ENCODE assay signal across 17 cellular contexts in the genomic region with DNA sequence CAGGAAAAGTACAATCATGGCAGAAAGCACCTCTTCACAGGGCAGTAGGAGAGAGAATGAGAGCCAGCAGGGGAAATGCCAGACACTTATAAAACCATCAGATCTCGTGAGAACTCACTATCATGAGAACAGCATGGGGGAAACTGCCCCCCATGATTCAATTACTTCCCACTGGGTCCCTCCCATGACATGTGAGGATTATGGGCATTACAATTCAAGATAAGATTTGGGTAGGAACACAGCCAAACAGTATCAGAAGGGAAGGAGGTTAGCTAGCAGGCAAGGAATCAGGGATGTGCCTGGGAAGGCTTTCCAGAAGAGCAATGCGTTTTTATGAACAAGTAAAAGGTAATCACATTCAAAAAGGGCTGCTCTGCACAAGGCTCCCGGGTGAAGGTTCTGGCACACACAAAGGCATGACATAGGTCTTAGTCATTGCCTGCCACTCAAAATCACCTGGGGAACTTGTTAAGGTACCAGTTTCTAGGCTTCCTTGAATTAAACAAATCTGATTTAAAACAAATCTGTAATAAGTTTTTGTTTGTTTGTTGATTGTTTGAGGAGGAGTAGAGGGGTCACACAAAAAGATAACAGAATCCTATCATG. TPM values are rescaled to one million over a fixed set of nuclear protein-coding genes. Genes with fewer than 3 reads are reported as not detected.
DNase-seq lines count a peak whose midpoint lies in the region; ATAC-seq and TF ChIP-seq lines count a peak whose summit lies in the region.
"Had no signal": no experiment of that assay in that cellular context is flagged by ENCODE, and none has a peak within 500 bp of the region (broad histone marks: within the 10 kb centered on the region; RNA-seq: fewer than 3 reads in every experiment).

No MANE protein-coding gene starts in this region.

- no peak overlapping the region for H3K27ac Mint-ChIP-seq in activated T-helper 1 cell treated with anti-CD3 and anti-CD28 coated beads, Interleukin-12 subunit alpha, Interleukin-12 subunit beta, Interleukin-2, Interleukin-4 antibody, amounts not matched to agents 30 ng/mL and 10 ng/mL and 1 ng/mL, durations not matched to agents 14 hours and 24 hours and 36 hours
- H3K27ac Mint-ChIP-seq: CD8-positive, alpha-beta T cell had no signal

- H3K36me3 Mint-ChIP-seq in activated T-helper 1 cell treated with anti-CD3 and anti-CD28 coated beads, Interleukin-12 subunit alpha, Interleukin-12 subunit beta, Interleukin-2, Interleukin-4 antibody, amounts not matched to agents 30 ng/mL and 10 ng/mL and 1 ng/mL, durations not matched to agents 14 hours and 24 hours and 36 hours (ENCODE audit: low read depth) = no peaks in the 10 kb centered on the region
- H3K36me3 Mint-ChIP-seq: CD8-positive, alpha-beta T cell had no signal

- no peaks in the 10 kb centered on the region for H3K9me3 Mint-ChIP-seq in activated T-helper 1 cell treated with anti-CD3 and anti-CD28 coated beads, Interleukin-12 subunit alpha, Interleukin-12 subunit beta, Interleukin-2, Interleukin-4 antibody, amounts not matched to agents 30 ng/mL and 10 ng/mL and 1 ng/mL, durations not matched to agents 14 hours and 24 hours and 36 hours
- H3K9me3 Mint-ChIP-seq: CD8-positive, alpha-beta T cell had no signal

- CTCF ChIA-PET in HEK293 (lab: Yijun Ruan, JAX) = interaction anchor here (1.0 to 2.4 kb wide), 2 partner anchors 13 to 51 kb away, joined by 3 to 11 read pairs; no protein-coding TSS in a partner anchor

- intact Hi-C loops in activated T-helper 1 cell treated with anti-CD3 and anti-CD28 coated beads, Interleukin-12 subunit alpha, Interleukin-12 subunit beta, Interleukin-2, Interleukin-4 antibody, amounts not matched to agents 30 ng/mL and 10 ng/mL and 1 ng/mL, durations not matched to agents 14 hours and 24 hours and 36 hours (cut with micrococcal nuclease) = no loop called here

- H3K27me3 Mint-ChIP-seq in activated T-helper 1 cell treated with anti-CD3 and anti-CD28 coated beads, Interleukin-12 subunit alpha, Interleukin-12 subunit beta, Interleukin-2, Interleukin-4 antibody, amounts not matched to agents 30 ng/mL and 10 ng/mL and 1 ng/mL, durations not matched to agents 14 hours and 24 hours and 36 hours (ENCODE audit: insufficient read depth) = no peaks in the 10 kb centered on the region

- no peaks in the 10 kb centered on the region for H3K4me1 Mint-ChIP-seq in activated T-helper 1 cell treated with anti-CD3 and anti-CD28 coated beads, Interleukin-12 subunit alpha, Interleukin-12 subunit beta, Interleukin-2, Interleukin-4 antibody, amounts not matched to agents 30 ng/mL and 10 ng/mL and 1 ng/mL, durations not matched to agents 14 hours and 24 hours and 36 hours (ENCODE audit: low read depth)

- no peaks in the 10 kb centered on the region for H3K9me3 ChIP-seq in HEK293 (ENCODE audit: control insufficient read depth, insufficient read depth, low read depth, low read length)

- no peak for TF ChIP-seq CTCF in HEK293 (tag by site-specific recombination; IDR thresholded peaks at IDR 0.05)

- no peak overlapping the region for H3K4me3 ChIP-seq in HEK293 (ENCODE audit: low read depth, low read length)
- H3K4me3 ChIP-seq: BLaER1 treated with 17β-estradiol and CSF1 and Interleukin-3, amounts not matched to agents 10 nM and 100 nM had no signal

- no peak for ATAC-seq in HG03097 (IDR thresholded peaks at IDR 0.05; ENCODE audit: low FRiP score, unreplicated experiment)
- ATAC-seq: CD8-positive, alpha-beta T cell; Panc1; Right ventricle myocardium inferior had no signal

- no peak overlapping the region for H3K4me3 Mint-ChIP-seq in activated T-helper 1 cell treated with anti-CD3 and anti-CD28 coated beads, Interleukin-12 subunit alpha, Interleukin-12 subunit beta, Interleukin-2, Interleukin-4 antibody, amounts not matched to agents 30 ng/mL and 10 ng/mL and 1 ng/mL, durations not matched to agents 14 hours and 24 hours and 36 hours
- H3K4me3 Mint-ChIP-seq: CD8-positive, alpha-beta T cell had no signal

- POLR2A ChIA-PET in HEK293 (lab: Yijun Ruan, JAX) = no interaction called here

- H3K36me3 ChIP-seq in HEK293 (ENCODE audit: control insufficient read depth in 2 of 2, insufficient read depth in 1 of 2, low read length in 2 of 2) = no peaks in the 10 kb centered on the region
- H3K36me3 ChIP-seq: BLaER1 treated with 17β-estradiol and CSF1 and Interleukin-3, amounts not matched to agents 10 nM and 100 nM had no signal

- DNase-seq in NCI-H226 = peak; percentile 26
- peak; percentile 37 for DNase-seq in cerebellar cortex (ENCODE audit: low spot score)
- DNase-seq in kidney tubule cell (ENCODE audit: low spot score) = peak; percentile 48
- no peak for DNase-seq in activated CD4-positive, CD25-positive, alpha-beta regulatory T cell treated with anti-CD3 and anti-CD28 coated beads, Interleukin-2, amount 50 U/mL, for 72 hours
- DNase-seq in activated T-helper 1 cell treated with anti-CD3 and anti-CD28 coated beads, Interleukin-12 subunit alpha, Interleukin-12 subunit beta, Interleukin-2, Interleukin-4 antibody, amounts not matched to agents 30 ng/mL and 10 ng/mL and 1 ng/mL, durations not matched to agents 14 hours and 24 hours and 36 hours (ENCODE audit: low spot score) = no peak
- DNase-seq: CD8-positive, alpha-beta T cell; DMS79; H7; Kasumi-1; NCI-H1105; NCI-H510A treated with DMSO at 0.1 percent for 48 hours had no signal

- H3K4me1 ChIP-seq in HEK293 (ENCODE audit: control insufficient read depth, insufficient read depth, low read length) = no peaks in the 10 kb centered on the region
- H3K4me1 ChIP-seq: BLaER1 treated with 17β-estradiol and CSF1 and Interleukin-3, amounts not matched to agents 10 nM and 100 nM had no signal

- no peak overlapping the region for H3K27ac ChIP-seq in HEK293 (ENCODE audit: extremely low read depth, low read depth, low read length)
- H3K27ac ChIP-seq: BLaER1 treated with 17β-estradiol and CSF1 and Interleukin-3, amounts not matched to agents 10 nM and 100 nM; HL-60 had no signal

TF ChIP-seq in HEK293, 187 proteins besides CTCF, POLR2A, EP300 and RAD21:
- no peak for TF ChIP-seq KLF9 (tag by site-specific recombination; IDR thresholded peaks at IDR 0.05; ENCODE audit: low read depth)
- peak; percentile 59 for TF ChIP-seq ZIC2 (tag by site-specific recombination; IDR thresholded peaks at IDR 0.05)

RNA-seq across cellular contexts. Expression of a gene that starts 40.9 kb away (rescaled TPM):
- total RNA-seq in activated T-helper 1 cell treated with anti-CD3 and anti-CD28 coated beads, Interleukin-12 subunit alpha, Interleukin-12 subunit beta, Interleukin-2, Interleukin-4 antibody, amounts not matched to agents 30 ng/mL and 10 ng/mL and 1 ng/mL, durations not matched to agents 14 hours and 24 hours and 36 hours = not detected in 2 replicates
- total RNA-seq: CD8-positive, alpha-beta T cell had no signal

Comparison
In these comparisons a context has a peak if more than half of its experiments do, and no peak if none do; other contexts are left out.
1. DNase-seq: peak in NCI-H226 (single experiment), cerebellar cortex (single experiment) and kidney tubule cell (single experiment); none in activated CD4-positive, CD25-positive, alpha-beta regulatory T cell treated with anti-CD3 and anti-CD28 coated beads, Interleukin-2, amount 50 U/mL, for 72 hours (single experiment) and activated T-helper 1 cell treated with anti-CD3 and anti-CD28 coated beads, Interleukin-12 subunit alpha, Interleukin-12 subunit beta, Interleukin-2, Interleukin-4 antibody, amounts not matched to agents 30 ng/mL and 10 ng/mL and 1 ng/mL, durations not matched to agents 14 hours and 24 hours and 36 hours (single experiment).